Comparison of ENCODE assay signal across 17 cellular contexts in the genomic region with DNA sequence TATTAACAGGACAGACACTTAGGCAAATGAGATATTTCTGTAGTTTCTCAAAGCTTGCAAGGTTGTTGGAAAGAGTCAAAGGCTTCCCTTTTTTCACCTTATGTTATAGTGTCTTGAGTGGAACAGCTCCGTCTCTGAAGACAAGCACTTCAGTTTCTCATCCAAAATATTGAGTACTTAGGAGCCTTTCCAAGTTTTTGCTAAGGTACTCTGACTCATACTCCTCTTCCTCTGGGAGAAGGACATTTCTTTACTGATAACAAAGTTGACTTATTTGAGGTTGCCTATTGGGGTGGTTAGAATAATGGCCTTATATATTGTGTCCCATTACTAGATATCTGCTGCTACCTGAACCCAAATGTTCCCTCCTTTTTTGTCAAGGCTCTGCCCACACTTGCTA.
DNase-seq lines count a peak whose midpoint lies in the region; ATAC-seq, FAIRE-seq and TF ChIP-seq lines count a peak whose summit lies in the region.
"Had no signal": no experiment of that assay in that cellular context is flagged by ENCODE, and none has a peak within 500 bp of the region (broad histone marks: within the 10 kb centered on the region; RNA-seq: fewer than 3 reads in every experiment).

No MANE protein-coding gene starts in this region.

- no peaks in the 10 kb centered on the region for H3F3A ChIP-seq in PC-3 (ENCODE audit: low read length, unreplicated experiment)

- no peak for TF ChIP-seq CTCF in PC-3 (conservative IDR thresholded peaks at IDR 0.05; ENCODE audit: low read depth, low read length)
- TF ChIP-seq CTCF in bronchial epithelial cell (IDR thresholded peaks at IDR 0.05; ENCODE audit: insufficient read depth, low read length, severe bottlenecking): no peak

- BruUV-seq in PC-3 (replicated peaks; lab: Mats Ljungman, UMichigan): no TSS peak

- intact Hi-C loops in PC-3 (cut with micrococcal nuclease): loop anchor here (10.0 kb wide), 1 partner anchor 180 kb away; no protein-coding TSS in a partner anchor

- DNase-seq in HT1080 (ENCODE audit: low read depth) (peak; percentile 7), PC-3 (peak; percentile 55), bronchial epithelial cell (ENCODE audit: low read depth) (peak; percentile 52), pons (ENCODE audit: low spot score) (peak; percentile 28)
- no peak for DNase-seq in stimulated activated CD4-positive, alpha-beta T cell treated with anti-CD3 and anti-CD28 coated beads, Interleukin-15, amount 100 ng/mL, for 24 hours
- DNase-seq: C1 segment of cervical spinal cord; CD4-positive, alpha-beta memory T cell; DMS79; HFFc6 had no signal

- H2AFZ ChIP-seq in PC-3 (ENCODE audit: low read length): no peak overlapping the region

- CTCF ChIA-PET in PC-3 (lab: Charles Lee): no interaction called here

- no peak overlapping the region for H3K4me3 ChIP-seq in PC-3 (ENCODE audit: low read length)
- H3K4me3 ChIP-seq in bronchial epithelial cell (ENCODE audit: low read depth, low read length): no peak overlapping the region
- H3K4me3 ChIP-seq: GM12878, HAP-1 had no signal

- H3K36me3 ChIP-seq in PC-3 (ENCODE audit: low read depth, low read length) (no peaks in the 10 kb centered on the region), bronchial epithelial cell (ENCODE audit: control insufficient read depth, insufficient read depth, low read length) (no peaks in the 10 kb centered on the region)
- H3K36me3 ChIP-seq: HAP-1 had no signal

- H3K27me3 ChIP-seq in PC-3 (ENCODE audit: low read length): no peaks in the 10 kb centered on the region
- no peaks in the 10 kb centered on the region for H3K27me3 ChIP-seq in bronchial epithelial cell (ENCODE audit: control insufficient read depth, insufficient read depth, low read length)

- H3K9ac ChIP-seq in PC-3 (ENCODE audit: low read length): no peak overlapping the region

- no peaks in the 10 kb centered on the region for H3K79me2 ChIP-seq in PC-3 (ENCODE audit: low read length)

- POLR2A ChIA-PET in PC-3 (lab: Charles Lee; ENCODE audit: unreplicated experiment): no interaction called here

- no peaks in the 10 kb centered on the region for H3K9me2 ChIP-seq in PC-3 (replicated peaks; ENCODE audit: low read length)

- FAIRE-seq in bronchial epithelial cell (lab: Jason Lieb, UNC): no peak
- FAIRE-seq: A204.1, GM12878, GM18507, H1 had no signal

- peak; percentile 59 for ATAC-seq in PC-3
- no peak for ATAC-seq in GM21423 (IDR thresholded peaks at IDR 0.05; ENCODE audit: unreplicated experiment)
- no peak for ATAC-seq in HG03565 (IDR thresholded peaks at IDR 0.05; ENCODE audit: unreplicated experiment)
- ATAC-seq: GM12878 had no signal

- no peaks in the 10 kb centered on the region for H4K20me1 ChIP-seq in PC-3 (ENCODE audit: low read length)

- peaks cover 8% of the 10 kb centered on the region; the same call in 1 of the 2 replicates for H3K9me3 ChIP-seq in PC-3 (ENCODE audit: low read length)
- H3K9me3 ChIP-seq: HAP-1 had no signal

- no peak overlapping the region for H3K27ac ChIP-seq in PC-3 (ENCODE audit: low read length)
- H3K27ac ChIP-seq: HL-60 had no signal

- H3K4me2 ChIP-seq in PC-3 (ENCODE audit: low read length): no peak overlapping the region

- H3K4me1 ChIP-seq in PC-3 (ENCODE audit: insufficient read depth, low read length): no peaks in the 10 kb centered on the region
- H3K4me1 ChIP-seq: HAP-1 had no signal
